In genomic region chrM:15870-16511, GRCh38 we compare ENCODE assay signal across 1 cellular context.
TF ChIP-seq lines count a peak whose summit lies in the region.

No MANE protein-coding gene starts in this region.

TF ChIP-seq in H1, 55 proteins besides CTCF, POLR2A, EP300 and RAD21 (continued from another document):
- no peak for TF ChIP-seq CHD7 (IDR thresholded peaks at IDR 0.05; ENCODE audit: insufficient replicate concordance, low read length)
- no peak for TF ChIP-seq EZH2 (IDR thresholded peaks at IDR 0.05; ENCODE audit: low read depth, low read length, severe bottlenecking)
- no peak for TF ChIP-seq BACH1 (IDR thresholded peaks at IDR 0.05; ENCODE audit: low read length)
- no peak for TF ChIP-seq USF2 (IDR thresholded peaks at IDR 0.05; ENCODE audit: low read length)
- no peak for TF ChIP-seq SP1 (IDR thresholded peaks at IDR 0.05; ENCODE audit: low read depth, low read length)
- no peak for TF ChIP-seq CBX8 (IDR thresholded peaks at IDR 0.05; ENCODE audit: borderline replicate concordance, low read depth, low read length)
- no peak for TF ChIP-seq TBP (IDR thresholded peaks at IDR 0.05; ENCODE audit: low read depth, low read length)
- TF ChIP-seq SIX5 (IDR thresholded peaks at IDR 0.05; ENCODE audit: low read depth, low read length) = no peak
- TF ChIP-seq JUN (IDR thresholded peaks at IDR 0.05; ENCODE audit: low read depth, low read length) = no peak
- TF ChIP-seq BRCA1 (IDR thresholded peaks at IDR 0.05; ENCODE audit: low read depth, low read length) = no peak
- TF ChIP-seq SIRT6 (IDR thresholded peaks at IDR 0.05; ENCODE audit: low read length) = no peak
- no peak for TF ChIP-seq EGR1 (IDR thresholded peaks at IDR 0.05; ENCODE audit: borderline replicate concordance, low read depth, low read length)
